ENCODE assay signal across 8 cellular contexts in genomic region chr20:19828233-19828632, GRCh38.
A peak's percentile ranks its signal among the peaks of the same experiment; 100 is the strongest.
DNase-seq lines count a peak whose midpoint lies in the region; ATAC-seq and TF ChIP-seq lines count a peak whose summit lies in the region.

No MANE protein-coding gene starts in this region.

- in situ Hi-C loops in SK-MEL-5 (cut with HindIII; ENCODE audit: low pct_unique_long_range_greater_than_20kb, low sequenced_read_pairs) = no loop called here

- TF ChIP-seq CTCF in cardiac muscle cell (IDR thresholded peaks at IDR 0.05; ENCODE audit: low read depth, low read length) = peak; percentile 29
- peak; percentile 14 for TF ChIP-seq CTCF in upper lobe of right lung (IDR thresholded peaks at IDR 0.05)

- H3K4me3 ChIP-seq in cardiac muscle cell (no peak overlapping the region), upper lobe of right lung (no peak overlapping the region)

- peak; percentile 90 for ATAC-seq in GM19397 (IDR thresholded peaks at IDR 0.05; ENCODE audit: unreplicated experiment)
- peak; percentile 96 for ATAC-seq in HG03442 (IDR thresholded peaks at IDR 0.05; ENCODE audit: unreplicated experiment)
- peak; percentile 73 for ATAC-seq in upper lobe of right lung
- no peak for ATAC-seq in HG02571 (IDR thresholded peaks at IDR 0.05; ENCODE audit: unreplicated experiment)

- DNase-seq in ELR (ENCODE audit: low read depth) (peak; percentile 87), SK-MEL-5 (ENCODE audit: low read depth, low spot score) (peak; percentile 65), cardiac muscle cell (ENCODE audit: low read depth in 1 of 2, low spot score in 1 of 2) (peak in 1 of 2 donors; percentile 40), upper lobe of right lung (no peak), midbrain (lab: John Stamatoyannopoulos, UW) (no peak)

- intact Hi-C loops in upper lobe of right lung (cut with DNase I) = no loop called here

- H3K36me3 ChIP-seq in cardiac muscle cell = no peaks in the 10 kb centered on the region
- H3K36me3 ChIP-seq in upper lobe of right lung = no peaks in the 10 kb centered on the region

- no peaks in the 10 kb centered on the region for H3K27me3 ChIP-seq in cardiac muscle cell
- H3K27me3 ChIP-seq in upper lobe of right lung = no peaks in the 10 kb centered on the region

- H3K27ac ChIP-seq in cardiac muscle cell = peak overlapping the region; percentile 62
- no peak overlapping the region for H3K27ac ChIP-seq in upper lobe of right lung

- H3K9me3 ChIP-seq in cardiac muscle cell (ENCODE audit: low read depth) = no peaks in the 10 kb centered on the region
- H3K9me3 ChIP-seq in upper lobe of right lung = no peaks in the 10 kb centered on the region

- H3K4me1 ChIP-seq in cardiac muscle cell (ENCODE audit: low read depth) = peaks cover 21% of the 10 kb centered on the region
- peaks cover 5% of the 10 kb centered on the region for H3K4me1 ChIP-seq in upper lobe of right lung

Comparison
In these comparisons a context has a peak if more than half of its experiments do, and no peak if none do; other contexts are left out.
1. DNase-seq: peak in ELR (single experiment) and SK-MEL-5 (single experiment); none in upper lobe of right lung (single experiment) and midbrain (single experiment).